1 cellular context compared by ENCODE assay signal in the genomic region with DNA sequence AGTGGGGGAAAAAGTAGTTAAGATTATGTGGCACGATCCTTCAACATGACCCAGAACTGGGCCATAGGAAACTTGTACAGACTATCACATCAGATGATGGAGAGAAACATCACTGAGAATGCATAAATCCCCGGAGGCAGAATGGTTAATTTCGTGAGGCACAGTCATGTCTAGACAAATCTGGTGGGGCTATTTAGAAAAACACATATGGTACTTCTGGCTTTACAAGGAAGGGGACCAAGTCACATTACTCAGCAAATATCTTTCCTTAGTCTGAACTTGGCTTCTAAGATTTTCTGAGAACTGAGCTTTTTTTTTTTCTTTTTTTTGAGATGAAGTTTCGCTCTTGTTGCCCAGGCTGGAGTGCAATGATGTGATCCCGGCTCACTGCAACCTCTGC.
TF ChIP-seq lines count a peak whose summit lies in the region.

No MANE protein-coding gene starts in this region.

TF ChIP-seq in SK-N-SH treated with all-trans-retinoic acid at 6 μM for 48 hours, 23 proteins besides CTCF, POLR2A, EP300 and RAD21 (continued from another document):
- TF ChIP-seq TSHZ2 (CRISPR knock-in tag; IDR thresholded peaks at IDR 0.05) (no peak), TCF4 (CRISPR knock-in tag; IDR thresholded peaks at IDR 0.05; ENCODE audit: borderline replicate concordance) (no peak), ZFP3 (CRISPR knock-in tag; IDR thresholded peaks at IDR 0.05) (no peak), GLIS3 (CRISPR knock-in tag; IDR thresholded peaks at IDR 0.05) (no peak), CREB5 (CRISPR knock-in tag; IDR thresholded peaks at IDR 0.05; ENCODE audit: low read depth) (no peak), BACH2 (CRISPR knock-in tag; IDR thresholded peaks at IDR 0.05; ENCODE audit: borderline replicate concordance) (no peak), SNAI2 (CRISPR knock-in tag; IDR thresholded peaks at IDR 0.05) (no peak), ZC3H10 (CRISPR knock-in tag; IDR thresholded peaks at IDR 0.05) (no peak), ARNTL (CRISPR knock-in tag; IDR thresholded peaks at IDR 0.05; ENCODE audit: borderline replicate concordance, low read depth) (no peak), ZNF565 (CRISPR knock-in tag; conservative IDR thresholded peaks at IDR 0.05; ENCODE audit: low read depth) (no peak)
TF ChIP-seq in SK-N-SH treated with all-trans-retinoic acid at 6 μM for 48 hours: peak in this region for 0.
